12 cellular contexts compared by ENCODE assay signal in genomic region chr6:148521586-148521985, GRCh38.
DNase-seq lines count a peak whose midpoint lies in the region; ATAC-seq and TF ChIP-seq lines count a peak whose summit lies in the region.
"Had no signal": no experiment of that assay in that cellular context is flagged by ENCODE, and none has a peak within 500 bp of the region (broad histone marks: within the 10 kb centered on the region; RNA-seq: fewer than 3 reads in every experiment).

No MANE protein-coding gene starts in this region.

- H3K9me3 ChIP-seq in muscle layer of duodenum (ENCODE audit: control insufficient read depth in 1 of 2, low read length in 2 of 2), result no peaks in the 10 kb centered on the region

- H3K27me3 ChIP-seq in ACC112 (ENCODE audit: insufficient read depth, low read length), result no peaks in the 10 kb centered on the region
- no peaks in the 10 kb centered on the region for H3K27me3 ChIP-seq in muscle layer of duodenum (ENCODE audit: low read depth, low read length)

- peak; percentile 61 for DNase-seq in M059J (ENCODE audit: low read depth)
- peak; percentile 71 for DNase-seq in choroid plexus epithelial cell (ENCODE audit: low read depth)
- DNase-seq in NCI-H2171 (lab: John Stamatoyannopoulos, UW), result no peak
- no peak for DNase-seq in NCI-H2171 treated with DMSO at 0.1 percent for 48 hours (lab: John Stamatoyannopoulos, UW)
- DNase-seq in activated CD4-positive, alpha-beta T cell treated with anti-CD3 and anti-CD28 coated beads, Interleukin-2, amount 10 ng/mL, durations not matched to agents 7 days and 5 days, result no peak
- DNase-seq: erythroblast, NCI-H69, T-helper 2 cell had no signal

- no peaks in the 10 kb centered on the region for H3K36me3 Mint-ChIP-seq in activated CD4-positive, alpha-beta T cell treated with anti-CD3 and anti-CD28 coated beads, Interleukin-2, amount 10 ng/mL, durations not matched to agents 7 days and 5 days (ENCODE audit: low read depth)

- H3K27me3 Mint-ChIP-seq in activated CD4-positive, alpha-beta T cell treated with anti-CD3 and anti-CD28 coated beads, Interleukin-2, amount 10 ng/mL, durations not matched to agents 7 days and 5 days, result no peaks in the 10 kb centered on the region

- H3K36me3 ChIP-seq in ACC112 (ENCODE audit: insufficient read depth, low read length) (peaks cover 20% of the 10 kb centered on the region; the same call in 1 of the 2 replicates), muscle layer of duodenum (ENCODE audit: control insufficient read depth in 1 of 2, insufficient read depth in 2 of 2, low read length in 2 of 2) (peaks cover 19 to 44% of the 10 kb centered on the region in 2 donors)

- CTCF ChIA-PET in activated CD4-positive, alpha-beta T cell treated with anti-CD3 and anti-CD28 coated beads, Interleukin-2, amount 10 ng/mL, durations not matched to agents 7 days and 5 days (lab: Charles Lee), result no interaction called here

- H3K27ac Mint-ChIP-seq in activated CD4-positive, alpha-beta T cell treated with anti-CD3 and anti-CD28 coated beads, Interleukin-2, amount 10 ng/mL, durations not matched to agents 7 days and 5 days, result no peak overlapping the region
- H3K27ac Mint-ChIP-seq: CD14-positive monocyte had no signal

- POLR2A ChIA-PET in activated CD4-positive, alpha-beta T cell treated with anti-CD3 and anti-CD28 coated beads, Interleukin-2, amount 10 ng/mL, durations not matched to agents 7 days and 5 days (lab: Charles Lee), result no interaction called here

- TF ChIP-seq CTCF in choroid plexus epithelial cell (conservative IDR thresholded peaks at IDR 0.05; ENCODE audit: low read depth, low read length), result no peak

- peak overlapping the region; percentile 33; the same call in 1 of the 2 replicates for H3K4me3 ChIP-seq in ACC112 (ENCODE audit: low read depth, low read length)
- no peak overlapping the region for H3K4me3 ChIP-seq in choroid plexus epithelial cell (ENCODE audit: low read depth, low read length)
- no peak overlapping the region for H3K4me3 ChIP-seq in muscle layer of duodenum (ENCODE audit: low read depth in 1 of 2, low read length in 2 of 2)

- ATAC-seq in HG03045 (IDR thresholded peaks at IDR 0.05; ENCODE audit: unreplicated experiment), result no peak

- H2AFZ ChIP-seq in ACC112 (ENCODE audit: low read length, unreplicated experiment), result no peak overlapping the region

- H3K4me1 Mint-ChIP-seq in activated CD4-positive, alpha-beta T cell treated with anti-CD3 and anti-CD28 coated beads, Interleukin-2, amount 10 ng/mL, durations not matched to agents 7 days and 5 days, result peaks cover 4% of the 10 kb centered on the region

- H3K27ac ChIP-seq in ACC112 (ENCODE audit: low read depth, low read length), result peak overlapping the region; percentile 100
- H3K27ac ChIP-seq in muscle layer of duodenum (ENCODE audit: low read length), result peak overlapping the region; percentile 26

- H3K79me2 ChIP-seq in ACC112 (ENCODE audit: control insufficient read depth, insufficient read depth, low read length, unreplicated experiment), result peaks cover 3% of the 10 kb centered on the region

- H3K9me3 Mint-ChIP-seq in activated CD4-positive, alpha-beta T cell treated with anti-CD3 and anti-CD28 coated beads, Interleukin-2, amount 10 ng/mL, durations not matched to agents 7 days and 5 days, result no peaks in the 10 kb centered on the region

- peaks cover 54% of the 10 kb centered on the region for H3K4me1 ChIP-seq in ACC112 (ENCODE audit: control insufficient read depth, insufficient read depth, low read length, unreplicated experiment)
- H3K4me1 ChIP-seq in muscle layer of duodenum (ENCODE audit: control insufficient read depth in 1 of 2, insufficient read depth in 2 of 2, low read length in 2 of 2), result peaks cover 4 to 41% of the 10 kb centered on the region in 2 donors

- H3K4me3 Mint-ChIP-seq in activated CD4-positive, alpha-beta T cell treated with anti-CD3 and anti-CD28 coated beads, Interleukin-2, amount 10 ng/mL, durations not matched to agents 7 days and 5 days, result no peak overlapping the region
- H3K4me3 Mint-ChIP-seq: CD14-positive monocyte had no signal

Comparison
In these comparisons a context has a peak if more than half of its experiments do, and no peak if none do; other contexts are left out.
1. DNase-seq: peak in M059J (single experiment) and choroid plexus epithelial cell (single experiment); none in NCI-H2171 (single experiment), NCI-H2171 treated with DMSO at 0.1 percent for 48 hours (single experiment) and activated CD4-positive, alpha-beta T cell treated with anti-CD3 and anti-CD28 coated beads, Interleukin-2, amount 10 ng/mL, durations not matched to agents 7 days and 5 days (single experiment).